ENCODE assay signal across 23 cellular contexts in the genomic region with DNA sequence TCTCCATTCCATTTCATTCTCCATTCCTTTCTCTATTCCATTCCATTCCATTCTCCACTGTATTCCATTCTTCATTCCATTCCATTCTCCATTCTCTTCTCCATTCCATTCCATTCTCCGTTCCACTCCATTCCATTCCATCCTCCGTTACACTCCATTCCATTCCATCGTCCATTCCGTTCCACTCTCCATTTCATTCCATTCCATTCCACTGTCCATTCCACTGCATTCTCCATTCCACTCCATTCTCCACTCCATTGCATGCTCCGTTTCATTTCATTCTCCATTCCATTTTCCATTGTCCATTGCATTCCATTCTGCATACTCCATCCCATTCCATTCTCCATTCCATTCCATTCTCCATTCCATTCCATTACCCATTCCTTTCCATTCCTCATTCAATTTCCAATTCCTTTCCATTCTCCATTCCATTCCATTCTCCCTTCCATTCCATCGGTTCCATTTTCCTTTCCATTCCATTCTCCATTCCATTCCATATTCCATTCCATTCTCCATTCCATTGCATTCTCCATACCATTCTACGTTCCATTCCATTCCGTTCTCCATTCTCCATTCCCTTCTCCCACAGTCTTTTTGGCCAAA.
DNase-seq lines count a peak whose midpoint lies in the region; ATAC-seq, FAIRE-seq and TF ChIP-seq lines count a peak whose summit lies in the region.
"Had no signal": no experiment of that assay in that cellular context is flagged by ENCODE, and none has a peak within 500 bp of the region (broad histone marks: within the 10 kb centered on the region; RNA-seq: fewer than 3 reads in every experiment).

No MANE protein-coding gene starts in this region.

- no peak overlapping the region for H4K91ac ChIP-seq in IMR-90 (ENCODE audit: insufficient read depth, low read depth, low read length)
- no peak overlapping the region for H4K91ac ChIP-seq in H1 (replicated peaks; ENCODE audit: insufficient read length, low read length)

- peaks cover 2 to 12% (median 7%) of the 10 kb centered on the region in 6 donors for H3K9me3 Mint-ChIP-seq in immature natural killer cell
- H3K9me3 Mint-ChIP-seq: CD4-positive, alpha-beta T cell; CD8-positive, alpha-beta T cell had no signal

- FAIRE-seq in HepG2 (lab: Jason Lieb, UNC), result no peak
- FAIRE-seq in H1 (lab: Jason Lieb, UNC), result no peak
- FAIRE-seq: A204.1, D721Med, G401.6, GM12891, GM19239 had no signal

- WGBS in HepG2 (ENCODE audit: low lambda C conversion rate), result 86% methylated on average over 8 of the region's 8 CpGs
- WGBS in right lobe of liver (ENCODE audit: insufficient coverage, low coverage, low lambda C conversion rate, missing lambda C conversion rate), result 96% methylated on average over 8 of the region's 8 CpGs
- 86 to 100% methylated on average over 7 of the region's 8 CpGs for WGBS in IMR-90 (ENCODE audit: extremely low coverage in 2 of 2, insufficient read length in 1 of 2), 2 experiments
- 86 to 100% methylated on average over 7 to 8 of the region's 8 CpGs for WGBS in H1 (ENCODE audit: extremely low coverage in 1 of 2, insufficient coverage in 1 of 2, insufficient read length in 1 of 2, insufficient replicate concordance in 2 of 2, low coverage in 1 of 2, low lambda C conversion rate in 2 of 2, missing lambda C conversion rate in 1 of 2), 2 experiments

- TF ChIP-seq EP300 in HepG2 (IDR thresholded peaks at IDR 0.05; ENCODE audit: low read depth in 2 of 2, low read length in 2 of 2), result no peak
- TF ChIP-seq EP300 in HepG2 (CRISPR knock-in tag; IDR thresholded peaks at IDR 0.05; ENCODE audit: borderline replicate concordance), result no peak
- TF ChIP-seq EP300 in H1 (IDR thresholded peaks at IDR 0.05; ENCODE audit: borderline replicate concordance in 1 of 2, low read depth in 2 of 2, low read length in 2 of 2), result no peak

- H3K9ac ChIP-seq in HepG2 (ENCODE audit: insufficient read depth, low read depth, low read length), result no peak overlapping the region
- H3K9ac ChIP-seq in IMR-90 (ENCODE audit: low read depth, low read length), result no peak overlapping the region
- no peak overlapping the region for H3K9ac ChIP-seq in H1 (replicated peaks in 1 of 4; ENCODE audit: extremely low read depth in 1 of 4, low read depth in 3 of 4, low read length in 3 of 4)
- H3K9ac ChIP-seq: BLaER1 treated with 17β-estradiol and CSF1 and Interleukin-3, amounts not matched to agents 10 nM and 100 nM had no signal

- no peak overlapping the region for H3K18ac ChIP-seq in IMR-90 (ENCODE audit: low read depth, low read length)
- no peak overlapping the region for H3K18ac ChIP-seq in H1 (ENCODE audit: extremely low read depth, low read length)

- H2BK15ac ChIP-seq in IMR-90 (ENCODE audit: low read depth, low read length), result no peak overlapping the region
- H2BK15ac ChIP-seq in H1 (ENCODE audit: low read length), result no peak overlapping the region

- in situ Hi-C loops in HepG2 (cut with HindIII; ENCODE audit: extremely low pct_ligation_motif_present, low pct_unique_long_range_greater_than_20kb) (no loop called here), IMR-90 (cut with MboI; ENCODE audit: low sequenced_read_pairs) (no loop called here)

- peaks cover 27 to 39% (median 33%) of the 10 kb centered on the region in 3 donors for H3K36me3 Mint-ChIP-seq in immature natural killer cell

- no TSS peak for BruUV-seq in HepG2 (replicated peaks; lab: Mats Ljungman, UMichigan)
- BruUV-seq in IMR-90 (replicated peaks; lab: Mats Ljungman, UMichigan), result no TSS peak

- peaks cover 56% of the 10 kb centered on the region for H3K9me3 ChIP-seq in HepG2 (ENCODE audit: low read length)
- no peaks in the 10 kb centered on the region for H3K9me3 ChIP-seq in right lobe of liver
- no peaks in the 10 kb centered on the region for H3K9me3 ChIP-seq in HEK293 (ENCODE audit: control insufficient read depth, insufficient read depth, low read depth, low read length)
- peaks cover 5% of the 10 kb centered on the region for H3K9me3 ChIP-seq in IMR-90 (ENCODE audit: control insufficient read depth, insufficient read depth, low read length)
- peaks cover 12 to 57% of the 10 kb centered on the region in 2 experiments for H3K9me3 ChIP-seq in H1 (ENCODE audit: insufficient read depth in 2 of 2, low read depth in 1 of 2, low read length in 1 of 2)

- no peaks in the 10 kb centered on the region for H3K4me1 ChIP-seq in HepG2 (ENCODE audit: insufficient read depth, low read length)
- H3K4me1 ChIP-seq in right lobe of liver, result no peaks in the 10 kb centered on the region
- no peaks in the 10 kb centered on the region for H3K4me1 ChIP-seq in HEK293 (ENCODE audit: control insufficient read depth, insufficient read depth, low read length)
- H3K4me1 ChIP-seq in IMR-90 (ENCODE audit: control insufficient read depth, insufficient read depth, low read length), result no peaks in the 10 kb centered on the region
- no peaks in the 10 kb centered on the region for H3K4me1 ChIP-seq in H1 (replicated peaks in 1 of 4; ENCODE audit: control insufficient read depth in 3 of 4, insufficient read depth in 4 of 4, low read length in 3 of 4)
- H3K4me1 ChIP-seq: BLaER1 treated with 17β-estradiol and CSF1 and Interleukin-3, amounts not matched to agents 10 nM and 100 nM; Caco-2 had no signal

- no peaks in the 10 kb centered on the region for H3K4me1 Mint-ChIP-seq in immature natural killer cell

- H3K27me3 ChIP-seq in HepG2 (ENCODE audit: control insufficient read depth in 1 of 2, insufficient read depth in 2 of 2, low read length in 2 of 2) (no peaks in the 10 kb centered on the region), right lobe of liver (no peaks in the 10 kb centered on the region), IMR-90 (ENCODE audit: control insufficient read depth, insufficient read depth, low read length) (no peaks in the 10 kb centered on the region), H1 (replicated peaks in 1 of 4; ENCODE audit: control insufficient read depth in 3 of 4, extremely low read depth in 1 of 4, insufficient read depth in 3 of 4, low read length in 3 of 4) (no peaks in the 10 kb centered on the region)
- H3K27me3 ChIP-seq: BLaER1 treated with 17β-estradiol and CSF1 and Interleukin-3, amounts not matched to agents 10 nM and 100 nM had no signal

- no peak overlapping the region for H2BK20ac ChIP-seq in IMR-90 (ENCODE audit: low read depth, low read length)
- H2BK20ac ChIP-seq in H1 (ENCODE audit: low read length), result no peak overlapping the region

- H3K4me3 Mint-ChIP-seq in immature natural killer cell, result no peak overlapping the region
- H3K4me3 Mint-ChIP-seq: CD4-positive, alpha-beta T cell; CD8-positive, alpha-beta T cell had no signal

- ATAC-seq in HepG2 (no peak), right lobe of liver (no peak), IMR-90 (ENCODE audit: low read depth) (no peak), HG02678 (IDR thresholded peaks at IDR 0.05; ENCODE audit: unreplicated experiment) (no peak), HG03520 (IDR thresholded peaks at IDR 0.05; ENCODE audit: unreplicated experiment) (no peak)
- ATAC-seq: CD8-positive, alpha-beta T cell had no signal

- TF ChIP-seq RAD21 in HepG2 (CRISPR knock-in tag; IDR thresholded peaks at IDR 0.05) (no peak), IMR-90 (IDR thresholded peaks at IDR 0.05; ENCODE audit: low read length) (no peak), H1 (IDR thresholded peaks at IDR 0.05 in 1 of 2, conservative IDR thresholded peaks at IDR 0.05 in 1 of 2; ENCODE audit: low read depth in 2 of 2, low read length in 2 of 2) (no peak)

- no peak overlapping the region for H3K4me3 ChIP-seq in HepG2 (replicated peaks in 1 of 3; ENCODE audit: insufficient read depth in 1 of 3, low read depth in 2 of 3, low read length in 3 of 3)
- H3K4me3 ChIP-seq in right lobe of liver, result no peak overlapping the region
- H3K4me3 ChIP-seq in HEK293 (ENCODE audit: low read depth, low read length), result no peak overlapping the region
- H3K4me3 ChIP-seq in IMR-90 (ENCODE audit: insufficient read depth, low read depth, low read length), result no peak overlapping the region
- H3K4me3 ChIP-seq in H1 (ENCODE audit: extremely low read depth in 1 of 4, insufficient read depth in 2 of 4, low read depth in 3 of 4, low read length in 4 of 4), result no peak overlapping the region

- TF ChIP-seq POLR2A in HepG2 (IDR thresholded peaks at IDR 0.05; ENCODE audit: insufficient read depth in 1 of 2, low read depth in 2 of 2, low read length in 2 of 2) (no peak), right lobe of liver (IDR thresholded peaks at IDR 0.05) (no peak), IMR-90 (IDR thresholded peaks at IDR 0.05; ENCODE audit: low read depth, low read length) (no peak), H1 (IDR thresholded peaks at IDR 0.05; ENCODE audit: control extremely low read depth in 1 of 2, low read depth in 2 of 2, low read length in 2 of 2) (no peak)

- H3K27ac ChIP-seq in HepG2 (ENCODE audit: extremely low read length, insufficient read depth, low read length) (no peak overlapping the region), right lobe of liver (no peak overlapping the region), HEK293 (ENCODE audit: extremely low read depth, low read depth, low read length) (no peak overlapping the region), IMR-90 (ENCODE audit: insufficient read depth, low read length) (no peak overlapping the region), H1 (ENCODE audit: low read depth, low read length) (no peak overlapping the region)
- H3K27ac ChIP-seq: BLaER1 treated with 17β-estradiol and CSF1 and Interleukin-3, amounts not matched to agents 10 nM and 100 nM; C4-2B had no signal

- dilution Hi-C loops in IMR-90 (cut with HindIII; ENCODE audit: low sequenced_read_pairs, unreplicated experiment), result no loop called here

- no peak overlapping the region for H3K14ac ChIP-seq in IMR-90 (replicated peaks; ENCODE audit: low read depth, low read length)
- no peak overlapping the region for H3K14ac ChIP-seq in H1 (ENCODE audit: insufficient read length)

- 0 out of 2 replicates have a peak overlapping the region, but pooled peaks have one; percentile 39 for H2BK12ac ChIP-seq in H1 (ENCODE audit: low read depth, low read length)

- H3K23ac ChIP-seq in IMR-90 (ENCODE audit: low read depth, low read length) (no peak overlapping the region), H1 (ENCODE audit: insufficient read length) (no peak overlapping the region)

- no peaks in the 10 kb centered on the region for H3K27me3 Mint-ChIP-seq in immature natural killer cell (ENCODE audit: low read depth in 3 of 3)
- H3K27me3 Mint-ChIP-seq: CD4-positive, alpha-beta T cell had no signal

- no peaks in the 10 kb centered on the region for H3K79me2 ChIP-seq in HepG2 (ENCODE audit: insufficient read depth, low read length)
- no peaks in the 10 kb centered on the region for H3K79me2 ChIP-seq in H1 (ENCODE audit: control insufficient read depth in 1 of 2, insufficient read depth in 2 of 2, low read length in 2 of 2)

- no peak overlapping the region for H3K27ac Mint-ChIP-seq in immature natural killer cell
- H3K27ac Mint-ChIP-seq: CD4-positive, alpha-beta T cell; CD8-positive, alpha-beta T cell had no signal

- DNase-seq in HepG2 (ENCODE audit: low spot score), result no peak
- DNase-seq in right lobe of liver, result no peak
- no peak for DNase-seq in IMR-90
- DNase-seq in H1 (ENCODE audit: low read depth in 1 of 2, low spot score in 2 of 2), result no peak
- no peak for DNase-seq in immature natural killer cell
- DNase-seq: 8988T; ACHN; Caco-2; Calu3; CD4-positive, alpha-beta T cell; CD8-positive, alpha-beta T cell; DMS79 treated with DMSO at 0.1 percent for 48 hours; GF-D8 had no signal

- TF ChIP-seq CTCF in HepG2 (CRISPR knock-in tag; IDR thresholded peaks at IDR 0.05) (no peak), right lobe of liver (IDR thresholded peaks at IDR 0.05) (no peak), HEK293 (tag by site-specific recombination; IDR thresholded peaks at IDR 0.05) (no peak), IMR-90 (conservative IDR thresholded peaks at IDR 0.05; ENCODE audit: low read depth, low read length) (no peak), H1 (IDR thresholded peaks at IDR 0.05; ENCODE audit: control extremely low read depth in 1 of 3, insufficient read depth in 1 of 3, low read depth in 1 of 3, low read length in 3 of 3) (no peak)

- H3K23me2 ChIP-seq in H1 (ENCODE audit: low read depth, low read length), result peaks cover 48% of the 10 kb centered on the region; the same call in 1 of the 2 replicates

- H4K20me1 ChIP-seq in HepG2 (ENCODE audit: insufficient read depth, low read length), result no peaks in the 10 kb centered on the region
- no peaks in the 10 kb centered on the region for H4K20me1 ChIP-seq in IMR-90 (ENCODE audit: insufficient read depth, low read length)
- no peaks in the 10 kb centered on the region for H4K20me1 ChIP-seq in H1 (replicated peaks in 1 of 2; ENCODE audit: control insufficient read depth in 1 of 2, insufficient read depth in 2 of 2, low read length in 2 of 2)
- H4K20me1 ChIP-seq: BLaER1 treated with 17β-estradiol and CSF1 and Interleukin-3, amounts not matched to agents 10 nM and 100 nM had no signal

- intact Hi-C loops in HepG2 (cut with micrococcal nuclease; ENCODE audit: unreplicated experiment), result no loop called here
- intact Hi-C loops in right lobe of liver (cut with DNase I), result no loop called here
- intact Hi-C loops in IMR-90 (cut with micrococcal nuclease), result no loop called here

- H3K36me3 ChIP-seq in HepG2 (replicated peaks in 1 of 2; ENCODE audit: control insufficient read depth in 1 of 2, insufficient read depth in 2 of 2, low read length in 2 of 2), result peaks cover 0 to 3% of the 10 kb centered on the region in 2 experiments; a peak in 2 of 5 replicates
- H3K36me3 ChIP-seq in right lobe of liver, result peaks cover 0 to 5% (median 1%) of the 10 kb centered on the region in 4 donors
- peaks cover 0 to 5% of the 10 kb centered on the region in 2 experiments; a peak in 2 of 3 replicates for H3K36me3 ChIP-seq in HEK293 (ENCODE audit: control insufficient read depth in 2 of 2, insufficient read depth in 1 of 2, low read length in 2 of 2)
- H3K36me3 ChIP-seq in IMR-90 (ENCODE audit: control insufficient read depth, insufficient read depth, low read length), result peaks cover 3% of the 10 kb centered on the region; the same call in 1 of the 2 replicates
- H3K36me3 ChIP-seq in H1 (ENCODE audit: control insufficient read depth in 2 of 4, insufficient read depth in 4 of 4, low read length in 3 of 4), result peaks cover 0 to 12% (median 0%) of the 10 kb centered on the region in 4 experiments; a peak in 2 of 8 replicates

- no peak overlapping the region for H2BK120ac ChIP-seq in IMR-90 (ENCODE audit: low read depth, low read length)
- H2BK120ac ChIP-seq in H1 (replicated peaks; ENCODE audit: low read depth, low read length), result no peak overlapping the region

- H3K4ac ChIP-seq in IMR-90 (ENCODE audit: low read depth, low read length), result no peak overlapping the region
- H3K4ac ChIP-seq in H1 (replicated peaks; ENCODE audit: insufficient read length, low read depth, low read length), result no peak overlapping the region

- no peak overlapping the region for H4K5ac ChIP-seq in IMR-90 (ENCODE audit: low read depth, low read length)
- H4K5ac ChIP-seq in H1 (ENCODE audit: insufficient read length, low read depth, low read length), result no peak overlapping the region

- H3K56ac ChIP-seq in IMR-90 (ENCODE audit: extremely low read depth, insufficient read depth, low read length), result no peak overlapping the region
- H3K56ac ChIP-seq in H1 (replicated peaks; ENCODE audit: insufficient read length, low read depth, low read length), result no peak overlapping the region

- H2AK5ac ChIP-seq in IMR-90 (ENCODE audit: low read depth, low read length) (no peak overlapping the region), H1 (ENCODE audit: low read depth, low read length) (0 out of 2 replicates have a peak overlapping the region, but pooled peaks have one; percentile 39)

- H4K8ac ChIP-seq in IMR-90 (ENCODE audit: low read depth in 2 of 2, low read length in 2 of 2) (no peak overlapping the region), H1 (ENCODE audit: extremely low read depth, insufficient read depth, low read length) (no peak overlapping the region)

- POLR2A ChIA-PET in HepG2 (lab: Yijun Ruan, JAX) (no interaction called here), HEK293 (lab: Yijun Ruan, JAX) (no interaction called here), IMR-90 (lab: Charles Lee; ENCODE audit: unreplicated experiment) (no interaction called here), H1 (lab: Charles Lee; ENCODE audit: partially characterized antibody) (no interaction called here)

- H2AFZ ChIP-seq in HepG2 (ENCODE audit: low read length) (no peak overlapping the region), IMR-90 (replicated peaks; ENCODE audit: low read length, poor library complexity) (no peak overlapping the region), H1 (ENCODE audit: low read length) (no peak overlapping the region)

- H3K4me2 ChIP-seq in HepG2 (ENCODE audit: low read depth, low read length) (no peak overlapping the region), IMR-90 (ENCODE audit: low read depth, low read length) (no peak overlapping the region), H1 (ENCODE audit: insufficient read depth in 1 of 2, low read depth in 2 of 2, low read length in 2 of 2) (no peak overlapping the region)
- H3K4me2 ChIP-seq: BLaER1 treated with 17β-estradiol and CSF1 and Interleukin-3, amounts not matched to agents 10 nM and 100 nM had no signal

- H2AK9ac ChIP-seq in IMR-90 (replicated peaks; ENCODE audit: low read depth, low read length, poor library complexity), result no peak overlapping the region

- H3K79me1 ChIP-seq in IMR-90 (ENCODE audit: low read depth in 1 of 2, low read length in 2 of 2) (no peaks in the 10 kb centered on the region), H1 (ENCODE audit: low read depth, low read length) (no peaks in the 10 kb centered on the region)

- CTCF ChIA-PET in HepG2 (lab: Yijun Ruan, JAX; ENCODE audit: low intra/inter-chr PET ratio, low total read pairs) (no interaction called here), HEK293 (lab: Yijun Ruan, JAX) (no interaction called here), IMR-90 (lab: Yijun Ruan, JAX) (no interaction called here), H1 (lab: Charles Lee; ENCODE audit: partially characterized antibody) (no interaction called here)

- H2BK5ac ChIP-seq in IMR-90 (ENCODE audit: low read depth, low read length, poor library complexity, severe bottlenecking) (peak overlapping the region; percentile 66), H1 (ENCODE audit: low read depth, low read length) (no peak overlapping the region)

- no peaks in the 10 kb centered on the region for H3K9me1 ChIP-seq in IMR-90 (ENCODE audit: insufficient read depth, low read length)
